8 cellular contexts compared by ENCODE assay signal in genomic region chr4:38062088-38062893, GRCh38.
DNase-seq lines count a peak whose midpoint lies in the region; ATAC-seq and TF ChIP-seq lines count a peak whose summit lies in the region.

No MANE protein-coding gene starts in this region.

- peak; percentile 54 to 80 (median 80) for DNase-seq in NCI-H1417 (lab: John Stamatoyannopoulos, UW)
- DNase-seq in NCI-H1417 treated with DMSO at 0.1 percent for 48 hours (lab: John Stamatoyannopoulos, UW): no peak
- peak; percentile 43 for DNase-seq in KG1 (lab: John Stamatoyannopoulos, UW)
- DNase-seq in activated naive CD4-positive, alpha-beta T cell treated with anti-CD3 and anti-CD28 coated beads, Interleukin-2, amount 50 U/mL, for 16 hours: peak; percentile 65
- peak; percentile 75 for DNase-seq in glomerular visceral epithelial cell (ENCODE audit: extremely low spot score)
- DNase-seq in posterior cingulate gyrus: peak in 9 of 10 donors; percentile 45 to 95 (median 81)
- peak; percentile 71 to 89 for DNase-seq in tibial nerve (ENCODE audit: low spot score in 2 of 2)

- H3K27ac ChIP-seq in tibial nerve: peak overlapping the region; percentile 41 to 80 (median 68)

- peaks cover 0 to 10% (median 0%) of the 10 kb centered on the region in 3 donors for H3K36me3 ChIP-seq in tibial nerve

- 4 to 7% methylated on average over 13 of the region's 13 CpGs for WGBS in tibial nerve, 2 donors

- peaks cover 0 to 13% (median 3%) of the 10 kb centered on the region in 4 donors for H3K4me1 ChIP-seq in tibial nerve

- intact Hi-C loops in posterior cingulate gyrus (cut with DNase I): loop anchor here (2.0 to 5.0 kb wide), 4 partner anchors 615 to 740 kb away; partner anchors contain the start of genes TLR1 and TLR10

- TF ChIP-seq POLR2A in tibial nerve (IDR thresholded peaks at IDR 0.05): no peak

- ATAC-seq in SK-N-SH treated with all-trans-retinoic acid at 6 μM for 48 hours: peak; percentile 77

- H3K4me3 ChIP-seq in tibial nerve: peak overlapping the region; percentile 21 to 51 (median 32)

- H3K9me3 ChIP-seq in tibial nerve: no peaks in the 10 kb centered on the region

- no peaks in the 10 kb centered on the region for H3K27me3 ChIP-seq in tibial nerve

- TF ChIP-seq CTCF in tibial nerve (IDR thresholded peaks at IDR 0.05): peak; percentile 63 to 84 (median 83)

- peak in 1 of 2 donors; percentile 55 for TF ChIP-seq EP300 in tibial nerve (IDR thresholded peaks at IDR 0.05)

TF ChIP-seq in SK-N-SH treated with all-trans-retinoic acid at 6 μM for 48 hours, 23 proteins besides CTCF, POLR2A, EP300 and RAD21:
- no peak for TF ChIP-seq TOX (CRISPR knock-in tag; IDR thresholded peaks at IDR 0.05; ENCODE audit: borderline replicate concordance)
- TF ChIP-seq ZNF70 (CRISPR knock-in tag; IDR thresholded peaks at IDR 0.05): no peak
- TF ChIP-seq CSRNP3 (CRISPR knock-in tag; IDR thresholded peaks at IDR 0.05): no peak
- TF ChIP-seq ARNTL (CRISPR knock-in tag; IDR thresholded peaks at IDR 0.05; ENCODE audit: borderline replicate concordance, low read depth): no peak
- TF ChIP-seq POU6F1 (CRISPR knock-in tag; IDR thresholded peaks at IDR 0.05; ENCODE audit: borderline replicate concordance, low read depth): no peak
- no peak for TF ChIP-seq PPARA (CRISPR knock-in tag; IDR thresholded peaks at IDR 0.05; ENCODE audit: borderline replicate concordance)
- TF ChIP-seq ZFP30 (CRISPR knock-in tag; IDR thresholded peaks at IDR 0.05): no peak
- no peak for TF ChIP-seq RARB (CRISPR knock-in tag; IDR thresholded peaks at IDR 0.05)
- no peak for TF ChIP-seq GLIS3 (CRISPR knock-in tag; IDR thresholded peaks at IDR 0.05)
- TF ChIP-seq ISL1 (CRISPR knock-in tag; IDR thresholded peaks at IDR 0.05): no peak
- TF ChIP-seq PATZ1 (CRISPR knock-in tag; IDR thresholded peaks at IDR 0.05; ENCODE audit: borderline replicate concordance): no peak
- TF ChIP-seq CREB5 (CRISPR knock-in tag; IDR thresholded peaks at IDR 0.05; ENCODE audit: low read depth): no peak
- TF ChIP-seq TSHZ2 (CRISPR knock-in tag; IDR thresholded peaks at IDR 0.05): no peak
- no peak for TF ChIP-seq ZFP3 (CRISPR knock-in tag; IDR thresholded peaks at IDR 0.05)
